1 cellular context compared by ENCODE assay signal in genomic region chr19:4870025-4870700, GRCh38.
TF ChIP-seq lines count a peak whose summit lies in the region.

No MANE protein-coding gene starts in this region.

TF ChIP-seq in HepG2, 621 proteins besides CTCF, POLR2A, EP300 and RAD21 (continued from another document and continues in another):
- peak; percentile 89 for TF ChIP-seq ARID5B (CRISPR knock-in tag; IDR thresholded peaks at IDR 0.05)
- no peak for TF ChIP-seq ZNF280B (CRISPR knock-in tag; IDR thresholded peaks at IDR 0.05; ENCODE audit: borderline replicate concordance)
- TF ChIP-seq TCF12 (IDR thresholded peaks at IDR 0.05), result no peak
- TF ChIP-seq TCF12 (CRISPR knock-in tag; IDR thresholded peaks at IDR 0.05), result peak; percentile 76; the same call in 1 of the 2 replicates
- TF ChIP-seq ZNF326 (CRISPR knock-in tag; IDR thresholded peaks at IDR 0.05; ENCODE audit: borderline replicate concordance), result no peak
- no peak for TF ChIP-seq ZNF557 (CRISPR knock-in tag; IDR thresholded peaks at IDR 0.05)
- no peak for TF ChIP-seq SSRP1 (CRISPR knock-in tag; IDR thresholded peaks at IDR 0.05)
- TF ChIP-seq RAD51 (IDR thresholded peaks at IDR 0.05; ENCODE audit: borderline replicate concordance), result no peak
- TF ChIP-seq SP1 (IDR thresholded peaks at IDR 0.05), result no peak
- peak; percentile 48; the same call in 1 of the 2 replicates for TF ChIP-seq SP1 (CRISPR knock-in tag; IDR thresholded peaks at IDR 0.05)
- TF ChIP-seq ZNF788 (CRISPR knock-in tag; IDR thresholded peaks at IDR 0.05; ENCODE audit: borderline replicate concordance), result peak; percentile 94
- TF ChIP-seq ZNF207 (IDR thresholded peaks at IDR 0.05; ENCODE audit: borderline replicate concordance), result no peak
- peak; percentile 100 for TF ChIP-seq ADNP (CRISPR knock-in tag; IDR thresholded peaks at IDR 0.05)
- no peak for TF ChIP-seq RBM39 (IDR thresholded peaks at IDR 0.05; ENCODE audit: low read depth, low read length, poor library complexity, severe bottlenecking)
- TF ChIP-seq GABPA (IDR thresholded peaks at IDR 0.05; ENCODE audit: low read depth, low read length), result no peak
- peak; percentile 52; the same call in 1 of the 2 replicates for TF ChIP-seq GABPA (CRISPR knock-in tag; IDR thresholded peaks at IDR 0.05; ENCODE audit: low read depth)
- TF ChIP-seq ZNF567 (CRISPR knock-in tag; IDR thresholded peaks at IDR 0.05; ENCODE audit: borderline replicate concordance), result no peak
- no peak for TF ChIP-seq PAX8 (CRISPR knock-in tag; IDR thresholded peaks at IDR 0.05; ENCODE audit: borderline replicate concordance)
- no peak for TF ChIP-seq BATF2 (CRISPR knock-in tag; IDR thresholded peaks at IDR 0.05)
- TF ChIP-seq WIZ (CRISPR knock-in tag; IDR thresholded peaks at IDR 0.05), result no peak
- TF ChIP-seq DPF2 (CRISPR knock-in tag; IDR thresholded peaks at IDR 0.05; ENCODE audit: borderline replicate concordance, low read depth), result peak; percentile 80
- TF ChIP-seq ONECUT2 (CRISPR knock-in tag; IDR thresholded peaks at IDR 0.05), result no peak
- peak; percentile 63; the same call in 1 of the 2 replicates for TF ChIP-seq ZNF335 (CRISPR knock-in tag; IDR thresholded peaks at IDR 0.05)
- TF ChIP-seq ZBTB7A (CRISPR knock-in tag; IDR thresholded peaks at IDR 0.05), result peak; percentile 65
- TF ChIP-seq ZNF331 (CRISPR knock-in tag; IDR thresholded peaks at IDR 0.05), result peak; percentile 87
- TF ChIP-seq ZNF414 (CRISPR knock-in tag; IDR thresholded peaks at IDR 0.05), result peak; percentile 91
- TF ChIP-seq NFIC (IDR thresholded peaks at IDR 0.05; ENCODE audit: low read length), result peak; percentile 23; the same call in 1 of the 2 replicates
- no peak for TF ChIP-seq ZNF253 (CRISPR knock-in tag; IDR thresholded peaks at IDR 0.05; ENCODE audit: borderline replicate concordance)
- no peak for TF ChIP-seq FOXA1 (IDR thresholded peaks at IDR 0.05)
- peak; percentile 6; the same call in 1 of the 2 replicates for TF ChIP-seq FOXA1 (CRISPR knock-in tag; IDR thresholded peaks at IDR 0.05)
- no peak for TF ChIP-seq CAMTA2 (CRISPR knock-in tag; IDR thresholded peaks at IDR 0.05; ENCODE audit: borderline replicate concordance)
- TF ChIP-seq ZNF503 (CRISPR knock-in tag; IDR thresholded peaks at IDR 0.05), result 0 out of 2 replicates have a peak, but pooled peaks have one; percentile 66
- TF ChIP-seq ZNF784 (CRISPR knock-in tag; IDR thresholded peaks at IDR 0.05; ENCODE audit: borderline replicate concordance), result 0 out of 2 replicates have a peak, but pooled peaks have one; percentile 63
- no peak for TF ChIP-seq ATM (IDR thresholded peaks at IDR 0.05; ENCODE audit: borderline replicate concordance)
- no peak for TF ChIP-seq SIN3B (IDR thresholded peaks at IDR 0.05; ENCODE audit: low read length)
- TF ChIP-seq ZFY (CRISPR knock-in tag; IDR thresholded peaks at IDR 0.05), result peak; percentile 65; the same call in 1 of the 2 replicates
- TF ChIP-seq SRY (CRISPR knock-in tag; IDR thresholded peaks at IDR 0.05), result no peak; the same call in 1 of the 2 replicates
- no peak for TF ChIP-seq ZNF282 (IDR thresholded peaks at IDR 0.05; ENCODE audit: partially characterized antibody)
- TF ChIP-seq ZNF3 (CRISPR knock-in tag; IDR thresholded peaks at IDR 0.05), result peak; percentile 98
- no peak for TF ChIP-seq XBP1 (CRISPR knock-in tag; IDR thresholded peaks at IDR 0.05)
- no peak for TF ChIP-seq SALL2 (CRISPR knock-in tag; IDR thresholded peaks at IDR 0.05)
- TF ChIP-seq SOX5 (CRISPR knock-in tag; IDR thresholded peaks at IDR 0.05; ENCODE audit: borderline replicate concordance), result peak; percentile 81; the same call in 1 of the 2 replicates
- 0 out of 2 replicates have a peak, but pooled peaks have one; percentile 15 for TF ChIP-seq ZFP37 (CRISPR knock-in tag; IDR thresholded peaks at IDR 0.05; ENCODE audit: borderline replicate concordance)
- no peak for TF ChIP-seq ZNF605 (CRISPR knock-in tag; IDR thresholded peaks at IDR 0.05)
- TF ChIP-seq PCBP1 (IDR thresholded peaks at IDR 0.05; ENCODE audit: borderline replicate concordance, low read depth, low read length), result 0 out of 2 replicates have a peak, but pooled peaks have one; percentile 54
- peak; percentile 72 for TF ChIP-seq THAP11 (CRISPR knock-in tag; IDR thresholded peaks at IDR 0.05)
- no peak; the same call in none of the 2 replicates for TF ChIP-seq CBFB (CRISPR knock-in tag; IDR thresholded peaks at IDR 0.05)
- peak; percentile 52; the same call in 1 of the 2 replicates for TF ChIP-seq HNF1B (CRISPR knock-in tag; IDR thresholded peaks at IDR 0.05)
- TF ChIP-seq PHB2 (IDR thresholded peaks at IDR 0.05; ENCODE audit: partially characterized antibody), result no peak
- no peak for TF ChIP-seq MLXIP (CRISPR knock-in tag; IDR thresholded peaks at IDR 0.05; ENCODE audit: borderline replicate concordance)
- TF ChIP-seq SAP130 (CRISPR knock-in tag; IDR thresholded peaks at IDR 0.05; ENCODE audit: low read depth), result peak; percentile 83
- TF ChIP-seq E2F5 (CRISPR knock-in tag; conservative IDR thresholded peaks at IDR 0.05), result no peak
- 0 out of 2 replicates have a peak, but pooled peaks have one; percentile 17 for TF ChIP-seq ZNF614 (CRISPR knock-in tag; IDR thresholded peaks at IDR 0.05; ENCODE audit: borderline replicate concordance)
- 0 out of 2 replicates have a peak, but pooled peaks have one; percentile 15 for TF ChIP-seq HOXD1 (CRISPR knock-in tag; IDR thresholded peaks at IDR 0.05)
- peak; percentile 75; the same call in 1 of the 2 replicates for TF ChIP-seq BRD4 (CRISPR knock-in tag; IDR thresholded peaks at IDR 0.05)
